9 cellular contexts compared by ENCODE assay signal in the genomic region with DNA sequence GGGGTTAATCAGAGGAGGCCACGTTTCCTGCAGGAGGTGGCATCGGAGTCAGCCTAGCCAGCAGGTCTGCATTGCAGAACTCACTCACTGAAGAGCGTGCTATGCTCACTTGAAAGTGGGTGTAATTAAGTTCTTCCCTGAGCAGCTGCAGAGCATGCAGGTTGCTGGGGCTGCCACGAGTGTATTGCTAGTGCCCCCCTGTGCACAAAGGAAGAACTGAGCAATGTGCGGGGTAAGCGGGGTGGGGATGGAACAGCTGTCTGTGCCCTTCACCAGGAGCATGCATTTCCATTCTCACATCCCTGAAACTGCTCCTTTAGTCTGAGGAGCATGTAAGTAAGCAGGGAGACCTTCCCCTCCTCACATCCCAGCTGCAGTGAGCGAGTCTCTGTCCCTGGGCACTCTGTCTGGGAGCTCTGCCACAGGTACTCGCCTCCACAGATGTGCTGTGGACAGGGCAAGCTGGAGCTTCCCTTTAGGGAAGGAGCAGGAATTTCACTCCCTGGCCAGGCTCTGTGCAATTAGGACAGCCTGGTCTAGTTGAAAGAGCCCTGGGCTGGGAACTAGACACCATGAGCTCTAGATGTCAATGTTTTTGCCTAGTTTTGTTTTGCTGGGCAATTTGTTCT.
DNase-seq lines count a peak whose midpoint lies in the region; ATAC-seq and TF ChIP-seq lines count a peak whose summit lies in the region.
"Had no signal": no experiment of that assay in that cellular context is flagged by ENCODE, and none has a peak within 500 bp of the region (broad histone marks: within the 10 kb centered on the region; RNA-seq: fewer than 3 reads in every experiment).

No MANE protein-coding gene starts in this region.

- TF ChIP-seq CTCF in fibroblast of lung (conservative IDR thresholded peaks at IDR 0.05 in 1 of 2, IDR thresholded peaks at IDR 0.05 in 1 of 2; ENCODE audit: low read depth in 1 of 2, low read length in 2 of 2) (peak; percentile 28 to 38), progenitor cell of endocrine pancreas (IDR thresholded peaks at IDR 0.05; ENCODE audit: unreplicated experiment) (peak; percentile 61), prostate gland (IDR thresholded peaks at IDR 0.05) (no peak)

- H3K9me3 Mint-ChIP-seq in progenitor cell of endocrine pancreas (ENCODE audit: low read depth), result peaks cover 3% of the 10 kb centered on the region

- peaks cover 49% of the 10 kb centered on the region for H3K27me3 Mint-ChIP-seq in progenitor cell of endocrine pancreas

- intact Hi-C loops in prostate gland (cut with DNase I), result no loop called here

- H3K4me3 Mint-ChIP-seq in progenitor cell of endocrine pancreas (ENCODE audit: low read depth), result no peak overlapping the region

- ATAC-seq in GM19324 (IDR thresholded peaks at IDR 0.05; ENCODE audit: low FRiP score, unreplicated experiment) (peak; percentile 95), HG03520 (IDR thresholded peaks at IDR 0.05; ENCODE audit: unreplicated experiment) (peak; percentile 98)
- ATAC-seq: HCT116 had no signal

- H3K27ac Mint-ChIP-seq in progenitor cell of endocrine pancreas, result no peak overlapping the region

- H3K27me3 ChIP-seq in NT2/D1 (ENCODE audit: insufficient read depth, insufficient read length) (no peaks in the 10 kb centered on the region), fibroblast of lung (ENCODE audit: control insufficient read depth, insufficient read depth, low read length) (no peaks in the 10 kb centered on the region), prostate gland (replicated peaks; ENCODE audit: insufficient read depth) (no peaks in the 10 kb centered on the region)

- TF ChIP-seq POLR2A in prostate gland (IDR thresholded peaks at IDR 0.05), result no peak

- H3K27ac ChIP-seq in fibroblast of lung (ENCODE audit: insufficient read depth, low read length) (no peak overlapping the region), prostate gland (no peak overlapping the region)

- WGBS in prostate gland, result 8% methylated on average over 8 of the region's 8 CpGs

- DNase-seq in C1 segment of cervical spinal cord (lab: John Stamatoyannopoulos, UW) (peak in 8 of 14 donors; percentile 4 to 45 (median 15)), NT2/D1 (ENCODE audit: low read depth, low spot score) (peak; percentile 47), fibroblast of lung (ENCODE audit: low read depth in 2 of 2) (peak; percentile 6 to 59), progenitor cell of endocrine pancreas (ENCODE audit: low spot score, unreplicated experiment) (peak; percentile 13), prostate gland (ENCODE audit: low spot score) (no peak)
- no peak for DNase-seq in activated CD4-positive, alpha-beta T cell treated with anti-CD3 and anti-CD28 coated beads for 1 hour

- no peak overlapping the region for H3K4me2 ChIP-seq in fibroblast of lung (ENCODE audit: extremely low read depth, insufficient read depth, low read length)

- H3K36me3 ChIP-seq in NT2/D1 (ENCODE audit: insufficient read depth, insufficient read length, low read length), result no peaks in the 10 kb centered on the region
- H3K36me3 ChIP-seq in fibroblast of lung (ENCODE audit: control insufficient read depth, insufficient read depth, low read length), result no peaks in the 10 kb centered on the region
- no peaks in the 10 kb centered on the region for H3K36me3 ChIP-seq in prostate gland

- H3K9me3 ChIP-seq in NT2/D1 (ENCODE audit: insufficient read depth, low read length) (no peaks in the 10 kb centered on the region), fibroblast of lung (ENCODE audit: control insufficient read depth, insufficient read depth, low read depth, low read length) (no peaks in the 10 kb centered on the region), prostate gland (no peaks in the 10 kb centered on the region)

- H3K79me2 ChIP-seq in fibroblast of lung (ENCODE audit: control insufficient read depth, insufficient read depth, low read length), result no peaks in the 10 kb centered on the region

- no peaks in the 10 kb centered on the region for H3K4me1 ChIP-seq in NT2/D1 (ENCODE audit: insufficient read depth, insufficient read length)
- no peaks in the 10 kb centered on the region for H3K4me1 ChIP-seq in fibroblast of lung (ENCODE audit: control insufficient read depth, extremely low read depth, insufficient read depth, low read length)
- no peaks in the 10 kb centered on the region for H3K4me1 ChIP-seq in prostate gland (replicated peaks)

- H2AFZ ChIP-seq in fibroblast of lung (ENCODE audit: low read length), result no peak overlapping the region

- H3K9ac ChIP-seq in NT2/D1 (ENCODE audit: insufficient read length, low read depth) (no peak overlapping the region), fibroblast of lung (ENCODE audit: insufficient read depth, low read length) (no peak overlapping the region)

- H3K4me3 ChIP-seq in NT2/D1 (ENCODE audit: insufficient read length, low read depth) (no peak overlapping the region), fibroblast of lung (replicated peaks in 1 of 4; ENCODE audit: control extremely low read depth in 1 of 4, insufficient read depth in 1 of 4, low read depth in 3 of 4, low read length in 4 of 4) (no peak overlapping the region), prostate gland (no peak overlapping the region)

- peaks cover 38% of the 10 kb centered on the region for H3K4me1 Mint-ChIP-seq in progenitor cell of endocrine pancreas (ENCODE audit: low read depth)

- no peaks in the 10 kb centered on the region for H4K20me1 ChIP-seq in fibroblast of lung (ENCODE audit: control insufficient read depth, extremely low read depth, insufficient read depth, low read length)

- no peaks in the 10 kb centered on the region for H3K36me3 Mint-ChIP-seq in progenitor cell of endocrine pancreas (ENCODE audit: insufficient read depth)

Comparison
In these comparisons a context has a peak if more than half of its experiments do, and no peak if none do; other contexts are left out.
1. DNase-seq: peak in C1 segment of cervical spinal cord (8 of 14), NT2/D1 (single experiment), fibroblast of lung (2 of 2) and progenitor cell of endocrine pancreas (single experiment); none in prostate gland (single experiment) and activated CD4-positive, alpha-beta T cell treated with anti-CD3 and anti-CD28 coated beads for 1 hour (single experiment).
2. CTCF ChIP-seq: peak in fibroblast of lung (2 of 2) and progenitor cell of endocrine pancreas (single experiment); none in prostate gland (0 of 4).